In genomic region chr7:100874300-100874576, GRCh38 we compare ENCODE assay signal across 1 cellular context.
TF ChIP-seq lines count a peak whose summit lies in the region.

No MANE protein-coding gene starts in this region.

TF ChIP-seq in HepG2, 621 proteins besides CTCF, POLR2A, EP300 and RAD21:
- TF ChIP-seq ARID2 (CRISPR knock-in tag; IDR thresholded peaks at IDR 0.05; ENCODE audit: borderline replicate concordance) (0 out of 2 replicates have a peak, but pooled peaks have one; percentile 18), ZNF75D (CRISPR knock-in tag; IDR thresholded peaks at IDR 0.05; ENCODE audit: borderline replicate concordance) (0 out of 2 replicates have a peak, but pooled peaks have one; percentile 65), ZNF615 (CRISPR knock-in tag; IDR thresholded peaks at IDR 0.05; ENCODE audit: borderline replicate concordance) (0 out of 2 replicates have a peak, but pooled peaks have one; percentile 3), SNRNP70 (IDR thresholded peaks at IDR 0.05; ENCODE audit: low read depth, low read length) (no peak), ZNF609 (CRISPR knock-in tag; IDR thresholded peaks at IDR 0.05; ENCODE audit: borderline replicate concordance) (no peak), ZBTB26 (CRISPR knock-in tag; IDR thresholded peaks at IDR 0.05; ENCODE audit: borderline replicate concordance) (peak; percentile 6; the same call in 1 of the 2 replicates), EEA1 (CRISPR knock-in tag; IDR thresholded peaks at IDR 0.05; ENCODE audit: borderline replicate concordance) (no peak), FOXM1 (CRISPR knock-in tag; IDR thresholded peaks at IDR 0.05) (no peak), E2F5 (CRISPR knock-in tag; conservative IDR thresholded peaks at IDR 0.05) (no peak), ZNF142 (CRISPR knock-in tag; IDR thresholded peaks at IDR 0.05) (0 out of 2 replicates have a peak, but pooled peaks have one; percentile 7), MIER3 (CRISPR knock-in tag; IDR thresholded peaks at IDR 0.05; ENCODE audit: borderline replicate concordance) (no peak), ISX (CRISPR knock-in tag; conservative IDR thresholded peaks at IDR 0.05) (0 out of 2 replicates have a peak, but pooled peaks have one; percentile 1), ZNF160 (CRISPR knock-in tag; IDR thresholded peaks at IDR 0.05) (no peak), GLI4 (CRISPR knock-in tag; IDR thresholded peaks at IDR 0.05; ENCODE audit: borderline replicate concordance) (0 out of 2 replicates have a peak, but pooled peaks have one; percentile 9), TRIM22 (IDR thresholded peaks at IDR 0.05) (no peak), ZNF232 (CRISPR knock-in tag; IDR thresholded peaks at IDR 0.05; ENCODE audit: borderline replicate concordance) (peak; percentile 2; the same call in 1 of the 2 replicates), ZNF121 (CRISPR knock-in tag; IDR thresholded peaks at IDR 0.05) (0 out of 2 replicates have a peak, but pooled peaks have one; percentile 54), SETDB1 (CRISPR knock-in tag; IDR thresholded peaks at IDR 0.05; ENCODE audit: borderline replicate concordance) (no peak), THAP11 (CRISPR knock-in tag; IDR thresholded peaks at IDR 0.05) (no peak), JUND (CRISPR knock-in tag; IDR thresholded peaks at IDR 0.05) (no peak), SMYD3 (CRISPR knock-in tag; IDR thresholded peaks at IDR 0.05) (0 out of 2 replicates have a peak, but pooled peaks have one; percentile 7)
